Comparison of ENCODE assay signal across 19 cellular contexts in genomic region chr7:66524738-66525137, GRCh38.
"Had no signal": no experiment of that assay in that cellular context is flagged by ENCODE, and none has a peak within 500 bp of the region (broad histone marks: within the 10 kb centered on the region; RNA-seq: fewer than 3 reads in every experiment).

No MANE protein-coding gene starts in this region.

- H3K9me3 ChIP-seq: heart left ventricle, ovary, right atrium auricular region, suprapubic skin, thyroid gland had no signal

- H3K27ac ChIP-seq: heart left ventricle, ovary, right atrium auricular region, suprapubic skin, thyroid gland had no signal

- H3K4me3 ChIP-seq: heart left ventricle, lung, ovary, right atrium auricular region, suprapubic skin, thyroid gland had no signal

- H3K27me3 ChIP-seq: heart left ventricle, ovary, right atrium auricular region, suprapubic skin, thyroid gland had no signal

- H3K4me1 Mint-ChIP-seq: endodermal cell, nephron had no signal

- ATAC-seq: heart left ventricle; left colon; left ventricle myocardium superior; stimulated activated naive CD8-positive, alpha-beta T cell treated with anti-CD3 and anti-CD28 coated beads, Interleukin-15, Interleukin-2, amounts not matched to agents 100 U/mL and 50 U/mL, for 24 hours had no signal

- H3K4me3 Mint-ChIP-seq: dendritic cell treated with granulocyte-macrophage colony-stimulating factor and Interleukin-4, amounts not matched to agents 40 ng/mL and 50 ng/mL, for 4 days; endodermal cell; nephron; type B pancreatic cell had no signal

- H3K27ac Mint-ChIP-seq: dendritic cell treated with granulocyte-macrophage colony-stimulating factor and Interleukin-4, amounts not matched to agents 40 ng/mL and 50 ng/mL, for 4 days; endodermal cell; nephron; type B pancreatic cell had no signal

- H3K27me3 Mint-ChIP-seq: dendritic cell treated with granulocyte-macrophage colony-stimulating factor and Interleukin-4, amounts not matched to agents 40 ng/mL and 50 ng/mL, for 4 days; type B pancreatic cell had no signal

- H3K36me3 ChIP-seq: ovary, right atrium auricular region, thyroid gland had no signal

- DNase-seq: endodermal cell; erythroblast; heart left ventricle; hippocampal formation; left colon; left ventricle myocardium superior; mesenchymal stem cell; midbrain; ovary; small intestine; stimulated activated CD4-positive, alpha-beta T cell treated with anti-CD3 and anti-CD28 coated beads, Interleukin-12 subunit alpha, Interleukin-12 subunit beta, amount 100 ng/mL, for 4 hours; stimulated activated naive CD8-positive, alpha-beta T cell treated with anti-CD3 and anti-CD28 coated beads, Interleukin-15, Interleukin-2, amounts not matched to agents 100 U/mL and 50 U/mL, for 24 hours; thyroid gland had no signal

- H3K9me3 Mint-ChIP-seq: dendritic cell treated with granulocyte-macrophage colony-stimulating factor and Interleukin-4, amounts not matched to agents 40 ng/mL and 50 ng/mL, for 4 days; endodermal cell; nephron; type B pancreatic cell had no signal

- H3K36me3 Mint-ChIP-seq: type B pancreatic cell had no signal

- H3K4me1 ChIP-seq: heart left ventricle, right atrium auricular region, suprapubic skin, thyroid gland had no signal
